9 cellular contexts compared by ENCODE assay signal in genomic region chr1:78333426-78334012, GRCh38.
DNase-seq lines count a peak whose midpoint lies in the region; ATAC-seq, FAIRE-seq and TF ChIP-seq lines count a peak whose summit lies in the region.
"Had no signal": no experiment of that assay in that cellular context is flagged by ENCODE, and none has a peak within 500 bp of the region (broad histone marks: within the 10 kb centered on the region; RNA-seq: fewer than 3 reads in every experiment).

No MANE protein-coding gene starts in this region.

- no peaks in the 10 kb centered on the region for H3K9me2 ChIP-seq in MM.1S (replicated peaks; ENCODE audit: insufficient read depth, low read length)

- H3K9me3 ChIP-seq in MM.1S (replicated peaks; ENCODE audit: insufficient read depth, low read length) = no peaks in the 10 kb centered on the region
- H3K9me3 ChIP-seq in pancreas = no peaks in the 10 kb centered on the region

- peak; percentile 63 for TF ChIP-seq CTCF in MM.1S (IDR thresholded peaks at IDR 0.05; ENCODE audit: low read length)
- peak in 54 of 56 donors; percentile 25 to 69 (median 51) for TF ChIP-seq CTCF in dorsolateral prefrontal cortex (IDR thresholded peaks at IDR 0.05 in 54 of 56, conservative IDR thresholded peaks at IDR 0.05 in 2 of 56; ENCODE audit: low read depth in 1 of 56, partially characterized antibody in 56 of 56)
- peak; percentile 27 to 70 (median 58) for TF ChIP-seq CTCF in pancreas (IDR thresholded peaks at IDR 0.05)

- no peaks in the 10 kb centered on the region for H4K20me1 ChIP-seq in MM.1S (ENCODE audit: insufficient read depth, low read length)

- no peaks in the 10 kb centered on the region for H3K27me3 ChIP-seq in MM.1S (replicated peaks; ENCODE audit: insufficient read depth, low read length)
- H3K27me3 ChIP-seq in dorsolateral prefrontal cortex = peaks cover 0 to 7% (median 0%) of the 10 kb centered on the region in 45 donors
- no peaks in the 10 kb centered on the region for H3K27me3 ChIP-seq in pancreas

- intact Hi-C loops in dorsolateral prefrontal cortex (cut with DNase I) = no loop called here
- intact Hi-C loops in pancreas (cut with DNase I) = no loop called here
- intact Hi-C loops in activated T-helper 1 cell treated with anti-CD3 and anti-CD28 coated beads, Interleukin-12 subunit alpha, Interleukin-12 subunit beta, Interleukin-2, Interleukin-4 antibody, amounts not matched to agents 30 ng/mL and 10 ng/mL and 1 ng/mL, durations not matched to agents 14 hours and 24 hours and 36 hours (cut with micrococcal nuclease) = no loop called here

- H3K79me2 ChIP-seq in MM.1S (ENCODE audit: low read length) = no peaks in the 10 kb centered on the region

- H3K4me1 Mint-ChIP-seq in activated T-helper 1 cell treated with anti-CD3 and anti-CD28 coated beads, Interleukin-12 subunit alpha, Interleukin-12 subunit beta, Interleukin-2, Interleukin-4 antibody, amounts not matched to agents 30 ng/mL and 10 ng/mL and 1 ng/mL, durations not matched to agents 14 hours and 24 hours and 36 hours (ENCODE audit: low read depth) = no peaks in the 10 kb centered on the region
- H3K4me1 Mint-ChIP-seq: naive thymus-derived CD4-positive, alpha-beta T cell had no signal

- H3K9me3 Mint-ChIP-seq in activated T-helper 1 cell treated with anti-CD3 and anti-CD28 coated beads, Interleukin-12 subunit alpha, Interleukin-12 subunit beta, Interleukin-2, Interleukin-4 antibody, amounts not matched to agents 30 ng/mL and 10 ng/mL and 1 ng/mL, durations not matched to agents 14 hours and 24 hours and 36 hours = no peaks in the 10 kb centered on the region

- TF ChIP-seq POLR2A in GM12892 (IDR thresholded peaks at IDR 0.05; ENCODE audit: low read depth, low read length) = no peak

- H3K9ac ChIP-seq in MM.1S (ENCODE audit: low read length) = no peak overlapping the region

- no peak overlapping the region for H3K27ac ChIP-seq in MM.1S (ENCODE audit: low read length)
- no peak overlapping the region for H3K27ac ChIP-seq in dorsolateral prefrontal cortex
- H3K27ac ChIP-seq in pancreas = no peak overlapping the region

- no peak overlapping the region; the same call in 1 of the 2 replicates for H2AFZ ChIP-seq in MM.1S (ENCODE audit: low read length)

- H3F3A ChIP-seq in MM.1S (ENCODE audit: insufficient read depth, low read length) = no peaks in the 10 kb centered on the region

- no peak overlapping the region for H3K27ac Mint-ChIP-seq in activated T-helper 1 cell treated with anti-CD3 and anti-CD28 coated beads, Interleukin-12 subunit alpha, Interleukin-12 subunit beta, Interleukin-2, Interleukin-4 antibody, amounts not matched to agents 30 ng/mL and 10 ng/mL and 1 ng/mL, durations not matched to agents 14 hours and 24 hours and 36 hours
- H3K27ac Mint-ChIP-seq: naive thymus-derived CD4-positive, alpha-beta T cell had no signal

- DNase-seq in GM12892 (ENCODE audit: insufficient read length) (no peak), H4 (ENCODE audit: low spot score) (peak; percentile 15), MM.1S (no peak), dorsolateral prefrontal cortex (no peak), pancreas (peak in 1 of 6 donors; percentile 21), kidney glomerular epithelial cell (lab: John Stamatoyannopoulos, UW) (no peak)
- no peak for DNase-seq in stimulated activated CD4-positive, alpha-beta T cell treated with anti-CD3 and anti-CD28 coated beads, Interleukin-4, amount 100 ng/mL, for 24 hours
- DNase-seq in activated T-helper 1 cell treated with anti-CD3 and anti-CD28 coated beads, Interleukin-12 subunit alpha, Interleukin-12 subunit beta, Interleukin-2, Interleukin-4 antibody, amounts not matched to agents 30 ng/mL and 10 ng/mL and 1 ng/mL, durations not matched to agents 14 hours and 24 hours and 36 hours (ENCODE audit: low spot score) = no peak

- 7 to 9% methylated on average over 5 of the region's 5 CpGs for WGBS in pancreas, 2 donors

- no peaks in the 10 kb centered on the region for H3K36me3 Mint-ChIP-seq in activated T-helper 1 cell treated with anti-CD3 and anti-CD28 coated beads, Interleukin-12 subunit alpha, Interleukin-12 subunit beta, Interleukin-2, Interleukin-4 antibody, amounts not matched to agents 30 ng/mL and 10 ng/mL and 1 ng/mL, durations not matched to agents 14 hours and 24 hours and 36 hours (ENCODE audit: low read depth)
- H3K36me3 Mint-ChIP-seq: naive thymus-derived CD4-positive, alpha-beta T cell had no signal

- no peak overlapping the region for H3K4me3 Mint-ChIP-seq in activated T-helper 1 cell treated with anti-CD3 and anti-CD28 coated beads, Interleukin-12 subunit alpha, Interleukin-12 subunit beta, Interleukin-2, Interleukin-4 antibody, amounts not matched to agents 30 ng/mL and 10 ng/mL and 1 ng/mL, durations not matched to agents 14 hours and 24 hours and 36 hours
- H3K4me3 Mint-ChIP-seq: naive thymus-derived CD4-positive, alpha-beta T cell had no signal

- peaks cover 3% of the 10 kb centered on the region for H3K27me3 Mint-ChIP-seq in activated T-helper 1 cell treated with anti-CD3 and anti-CD28 coated beads, Interleukin-12 subunit alpha, Interleukin-12 subunit beta, Interleukin-2, Interleukin-4 antibody, amounts not matched to agents 30 ng/mL and 10 ng/mL and 1 ng/mL, durations not matched to agents 14 hours and 24 hours and 36 hours (ENCODE audit: insufficient read depth)

- ATAC-seq in pancreas = peak; percentile 61 to 93 (median 88)
- ATAC-seq: naive thymus-derived CD4-positive, alpha-beta T cell had no signal

- no peaks in the 10 kb centered on the region for H3K36me3 ChIP-seq in MM.1S (replicated peaks; ENCODE audit: insufficient read depth, low read length)
- no peaks in the 10 kb centered on the region for H3K36me3 ChIP-seq in pancreas

- no peaks in the 10 kb centered on the region for H3K4me1 ChIP-seq in MM.1S (ENCODE audit: low read length)
- no peaks in the 10 kb centered on the region for H3K4me1 ChIP-seq in pancreas

- H3K4me3 ChIP-seq in MM.1S (ENCODE audit: low read length) = no peak overlapping the region
- H3K4me3 ChIP-seq in dorsolateral prefrontal cortex = no peak overlapping the region
- no peak overlapping the region for H3K4me3 ChIP-seq in pancreas

- FAIRE-seq in GM12892 (lab: Jason Lieb, UNC) = peak; percentile 33
- FAIRE-seq in pancreas (lab: Jason Lieb, UNC) = no peak

- no peak overlapping the region for H3K4me2 ChIP-seq in MM.1S (ENCODE audit: low read depth, low read length)
